11 cellular contexts compared by ENCODE assay signal in genomic region chr17:60743812-60744211, GRCh38.
A peak's percentile ranks its signal among the peaks of the same experiment; 100 is the strongest.
DNase-seq lines count a peak whose midpoint lies in the region; ATAC-seq, FAIRE-seq and TF ChIP-seq lines count a peak whose summit lies in the region.
"Had no signal": no experiment of that assay in that cellular context is flagged by ENCODE, and none has a peak within 500 bp of the region (broad histone marks: within the 10 kb centered on the region; RNA-seq: fewer than 3 reads in every experiment).

No MANE protein-coding gene starts in this region.

- TF ChIP-seq POLR2A in endothelial cell of umbilical vein (IDR thresholded peaks at IDR 0.05; ENCODE audit: low read depth, low read length): no peak

- intact Hi-C loops in endothelial cell of umbilical vein (cut with micrococcal nuclease): no loop called here

- H3K4me1 ChIP-seq in endothelial cell of umbilical vein (ENCODE audit: control insufficient read depth, extremely low read depth, insufficient read depth, low read length): peaks cover 4% of the 10 kb centered on the region
- no peaks in the 10 kb centered on the region for H3K4me1 ChIP-seq in muscle layer of duodenum (ENCODE audit: control insufficient read depth in 1 of 2, insufficient read depth in 2 of 2, low read length in 2 of 2)

- peak overlapping the region; percentile 20 for H2AFZ ChIP-seq in endothelial cell of umbilical vein (ENCODE audit: low read depth, low read length)

- dilution Hi-C loops in endothelial cell of umbilical vein (cut with MboI; ENCODE audit: extremely low pct_ligation_motif_present, low sequenced_read_pairs): no loop called here

- H3K27ac ChIP-seq in endothelial cell of umbilical vein (ENCODE audit: insufficient read depth, low read depth, low read length): peak overlapping the region; percentile 10
- peak overlapping the region; percentile 54 for H3K27ac ChIP-seq in muscle layer of duodenum (ENCODE audit: low read length)

- no peaks in the 10 kb centered on the region for H3K9me1 ChIP-seq in endothelial cell of umbilical vein (replicated peaks; ENCODE audit: control insufficient read depth, extremely low read depth, insufficient read depth, low read length)

- peak overlapping the region; percentile 43 for H3K4me3 ChIP-seq in AG10803 (ENCODE audit: low read length)
- no peak overlapping the region for H3K4me3 ChIP-seq in endothelial cell of umbilical vein (replicated peaks in 1 of 3; ENCODE audit: insufficient read depth in 1 of 3, low read depth in 1 of 3, low read length in 3 of 3)
- peak overlapping the region; percentile 15 to 26 for H3K4me3 ChIP-seq in muscle layer of duodenum (ENCODE audit: low read depth in 1 of 2, low read length in 2 of 2)

- peak overlapping the region; percentile 30 for H3K4me2 ChIP-seq in endothelial cell of umbilical vein (ENCODE audit: insufficient read depth, low read length)

- no peaks in the 10 kb centered on the region for H4K20me1 ChIP-seq in endothelial cell of umbilical vein (replicated peaks; ENCODE audit: control insufficient read depth, extremely low read depth, insufficient read depth, low read length)

- H3K9ac ChIP-seq in endothelial cell of umbilical vein (replicated peaks; ENCODE audit: extremely low read depth, insufficient read depth, low read length): no peak overlapping the region

- H3K36me3 ChIP-seq in endothelial cell of umbilical vein (ENCODE audit: control insufficient read depth in 2 of 2, extremely low read depth in 1 of 2, insufficient read depth in 2 of 2, low read length in 2 of 2) (no peaks in the 10 kb centered on the region), muscle layer of duodenum (ENCODE audit: control insufficient read depth in 1 of 2, insufficient read depth in 2 of 2, low read length in 2 of 2) (no peaks in the 10 kb centered on the region)

- H3K27me3 ChIP-seq in endothelial cell of umbilical vein (ENCODE audit: control insufficient read depth in 2 of 2, insufficient read depth in 2 of 2, low read length in 2 of 2) (no peaks in the 10 kb centered on the region), muscle layer of duodenum (ENCODE audit: low read depth, low read length) (no peaks in the 10 kb centered on the region)

- no peak for ATAC-seq in stimulated activated naive CD8-positive, alpha-beta T cell treated with anti-CD3 and anti-CD28 coated beads, Interleukin-15, Interleukin-2, amounts not matched to agents 100 U/mL and 50 U/mL, for 24 hours
- ATAC-seq: left lobe of liver had no signal

- BruUV-seq in endothelial cell of umbilical vein (replicated peaks; lab: Mats Ljungman, UMichigan): no TSS peak

- POLR2A ChIA-PET in endothelial cell of umbilical vein (lab: Charles Lee): no interaction called here

- CTCF ChIA-PET in endothelial cell of umbilical vein (lab: Charles Lee): interaction anchor here (1.2 to 2.1 kb wide), 3 partner anchors 9 to 668 kb away, joined by 3 to 11 read pairs (median 6); no protein-coding TSS in a partner anchor

- no peak for FAIRE-seq in endothelial cell of umbilical vein (lab: Jason Lieb, UNC)

- H3K9me3 ChIP-seq in endothelial cell of umbilical vein (replicated peaks; ENCODE audit: control insufficient read depth, insufficient read depth, low read length) (no peaks in the 10 kb centered on the region), muscle layer of duodenum (ENCODE audit: control insufficient read depth in 1 of 2, low read length in 2 of 2) (no peaks in the 10 kb centered on the region)

- peak; percentile 84 for DNase-seq in AG10803 (ENCODE audit: low read depth)
- DNase-seq in NCI-H526 (lab: John Stamatoyannopoulos, UW): peak; percentile 90 to 92
- peak; percentile 51 for DNase-seq in endothelial cell of umbilical vein (ENCODE audit: low read depth, low spot score)
- no peak for DNase-seq in NCI-H1436 treated with DMSO at 0.1 percent for 48 hours (lab: John Stamatoyannopoulos, UW)
- DNase-seq in stimulated activated naive CD8-positive, alpha-beta T cell treated with anti-CD3 and anti-CD28 coated beads, Interleukin-15, Interleukin-2, amounts not matched to agents 100 U/mL and 50 U/mL, for 24 hours: no peak
- DNase-seq in stimulated activated CD8-positive, alpha-beta memory T cell treated with anti-CD3 and anti-CD28 coated beads, Interleukin-4, amount 100 ng/mL, for 48 hours: no peak
- no peak for DNase-seq in ecto neural progenitor cell (ENCODE audit: low spot score)
- DNase-seq: activated effector memory CD4-positive, alpha-beta T cell treated with anti-CD3 and anti-CD28 coated beads, Interleukin-2, amount 50 U/mL, for 16 hours; Karpas-422 had no signal

- TF ChIP-seq CTCF in AG10803 (conservative IDR thresholded peaks at IDR 0.05; ENCODE audit: low read length) (no peak), endothelial cell of umbilical vein (IDR thresholded peaks at IDR 0.05; ENCODE audit: extremely low read depth in 1 of 2, insufficient read depth in 1 of 2, low read depth in 1 of 2, low read length in 2 of 2) (no peak)

- no peaks in the 10 kb centered on the region for H3K79me2 ChIP-seq in endothelial cell of umbilical vein (ENCODE audit: control insufficient read depth, insufficient read depth, low read length)

TF ChIP-seq in endothelial cell of umbilical vein, 7 proteins besides CTCF, POLR2A, EP300 and RAD21:
- no peak for TF ChIP-seq GATA2 (IDR thresholded peaks at IDR 0.05; ENCODE audit: insufficient read depth, insufficient read length, low read depth, low read length)
- no peak for TF ChIP-seq EZH2 (IDR thresholded peaks at IDR 0.05; ENCODE audit: borderline replicate concordance, low read depth, low read length, severe bottlenecking)
- no peak for TF ChIP-seq MYC (IDR thresholded peaks at IDR 0.05; ENCODE audit: low read depth, low read length)
- no peak for TF ChIP-seq POLR2AphosphoS5 (IDR thresholded peaks at IDR 0.05; ENCODE audit: insufficient read depth, low read depth, low read length)
- TF ChIP-seq JUN (IDR thresholded peaks at IDR 0.05; ENCODE audit: borderline replicate concordance, insufficient read depth, insufficient read length, low read depth): no peak
- no peak for TF ChIP-seq FOS (IDR thresholded peaks at IDR 0.05; ENCODE audit: borderline replicate concordance, insufficient read depth, low read length)
- no peak for TF ChIP-seq MAX (IDR thresholded peaks at IDR 0.05; ENCODE audit: insufficient read depth, insufficient read length)

Comparison
In these comparisons a context has a peak if more than half of its experiments do, and no peak if none do; other contexts are left out.
1. DNase-seq: peak in AG10803 (single experiment), NCI-H526 (2 of 2) and endothelial cell of umbilical vein (single experiment); none in NCI-H1436 treated with DMSO at 0.1 percent for 48 hours (single experiment), stimulated activated naive CD8-positive, alpha-beta T cell treated with anti-CD3 and anti-CD28 coated beads, Interleukin-15, Interleukin-2, amounts not matched to agents 100 U/mL and 50 U/mL, for 24 hours (single experiment), stimulated activated CD8-positive, alpha-beta memory T cell treated with anti-CD3 and anti-CD28 coated beads, Interleukin-4, amount 100 ng/mL, for 48 hours (single experiment) and ecto neural progenitor cell (single experiment).
2. H3K4me3 ChIP-seq: peak in AG10803 (single experiment) and muscle layer of duodenum (2 of 2); none in endothelial cell of umbilical vein (0 of 3).